In genomic region chr13:99425485-99426341, GRCh38 we compare ENCODE assay signal across 9 cellular contexts.
DNase-seq lines count a peak whose midpoint lies in the region; ATAC-seq and TF ChIP-seq lines count a peak whose summit lies in the region.
"Had no signal": no experiment of that assay in that cellular context is flagged by ENCODE, and none has a peak within 500 bp of the region (broad histone marks: within the 10 kb centered on the region; RNA-seq: fewer than 3 reads in every experiment).

No MANE protein-coding gene starts in this region.

- H3K4me3 ChIP-seq in DND-41 (ENCODE audit: low read depth in 1 of 2, low read length in 2 of 2) = peak overlapping the region in 1 of 2 experiments; percentile 26; a peak in 1 of 4 replicates
- no peak overlapping the region for H3K4me3 ChIP-seq in dorsolateral prefrontal cortex

- peak overlapping the region; percentile 97 for H3K27ac ChIP-seq in DND-41 (ENCODE audit: low read length)
- no peak overlapping the region for H3K27ac ChIP-seq in dorsolateral prefrontal cortex

- H2AFZ ChIP-seq in DND-41 (ENCODE audit: low read depth, low read length) = peak overlapping the region; percentile 57

- peak; percentile 87 for ATAC-seq in DND-41 (ENCODE audit: insufficient read depth, low read depth)
- ATAC-seq in GM19468 (IDR thresholded peaks at IDR 0.05; ENCODE audit: extremely low read depth, unreplicated experiment) = peak; percentile 53
- peak; percentile 63 for ATAC-seq in HG03442 (IDR thresholded peaks at IDR 0.05; ENCODE audit: unreplicated experiment)
- ATAC-seq in naive thymus-derived CD8-positive, alpha-beta T cell = peak; percentile 67 to 74

- H3K27me3 Mint-ChIP-seq in activated CD4-positive, alpha-beta memory T cell treated with anti-CD3 and anti-CD28 coated beads for 36 hours = no peaks in the 10 kb centered on the region
- no peaks in the 10 kb centered on the region for H3K27me3 Mint-ChIP-seq in naive thymus-derived CD8-positive, alpha-beta T cell

- H3K4me1 ChIP-seq in DND-41 (ENCODE audit: insufficient read depth, low read length) = peaks cover 49% of the 10 kb centered on the region

- H3K27me3 ChIP-seq in DND-41 (ENCODE audit: insufficient read depth, low read length, poor library complexity) = no peaks in the 10 kb centered on the region
- H3K27me3 ChIP-seq in dorsolateral prefrontal cortex = peaks cover 0 to 8% (median 0%) of the 10 kb centered on the region in 45 donors

- CTCF ChIA-PET in activated CD4-positive, alpha-beta memory T cell treated with anti-CD3 and anti-CD28 coated beads for 36 hours (lab: Charles Lee) = interaction anchor here (0.6 to 4.8 kb wide), 6 partner anchors 11 to 249 kb away, joined by 3 to 36 read pairs (median 4); no protein-coding TSS in a partner anchor

- H3K79me2 ChIP-seq in DND-41 (ENCODE audit: insufficient read depth, low read length) = no peaks in the 10 kb centered on the region

- H3K36me3 ChIP-seq in DND-41 (ENCODE audit: insufficient read depth, low read length) = no peaks in the 10 kb centered on the region

- no peaks in the 10 kb centered on the region for H3K36me3 Mint-ChIP-seq in activated CD4-positive, alpha-beta memory T cell treated with anti-CD3 and anti-CD28 coated beads for 36 hours
- no peaks in the 10 kb centered on the region for H3K36me3 Mint-ChIP-seq in naive thymus-derived CD8-positive, alpha-beta T cell

- H3K9me3 ChIP-seq in DND-41 (ENCODE audit: insufficient read depth, low read length, severe bottlenecking) = no peaks in the 10 kb centered on the region

- H3K4me2 ChIP-seq in DND-41 (ENCODE audit: insufficient read depth, low read length) = peak overlapping the region; percentile 49

- H3K9ac ChIP-seq in DND-41 (ENCODE audit: low read depth, low read length) = peak overlapping the region; percentile 44

- TF ChIP-seq CTCF in DND-41 (IDR thresholded peaks at IDR 0.05; ENCODE audit: borderline replicate concordance, extremely low read depth, low read length, poor library complexity, severe bottlenecking) (no peak), dorsolateral prefrontal cortex (IDR thresholded peaks at IDR 0.05 in 54 of 56, conservative IDR thresholded peaks at IDR 0.05 in 2 of 56; ENCODE audit: low read depth in 1 of 56, partially characterized antibody in 56 of 56) (no peak)

- no peaks in the 10 kb centered on the region for H4K20me1 ChIP-seq in DND-41 (ENCODE audit: insufficient read depth, low read length)

- intact Hi-C loops in activated CD4-positive, alpha-beta memory T cell treated with anti-CD3 and anti-CD28 coated beads for 36 hours (cut with micrococcal nuclease) = loop anchor here (1.0 kb wide), 1 partner anchor 9 kb away; no protein-coding TSS in a partner anchor
- intact Hi-C loops in dorsolateral prefrontal cortex (cut with DNase I) = no loop called here

- peak overlapping the region; percentile 85 for H3K27ac Mint-ChIP-seq in activated CD4-positive, alpha-beta memory T cell treated with anti-CD3 and anti-CD28 coated beads for 36 hours
- peak overlapping the region; percentile 88 to 98 (median 94) for H3K27ac Mint-ChIP-seq in naive thymus-derived CD8-positive, alpha-beta T cell

- DNase-seq in DND-41 (peak; percentile 88), NCI-H226 (no peak), dorsolateral prefrontal cortex (no peak), SK-N-DZ (ENCODE audit: low spot score) (no peak)
- peak; percentile 72 for DNase-seq in activated CD4-positive, alpha-beta memory T cell treated with anti-CD3 and anti-CD28 coated beads for 36 hours
- DNase-seq in naive thymus-derived CD8-positive, alpha-beta T cell = peak in 9 of 10 donors; percentile 37 to 82 (median 50)
- DNase-seq: left cardiac atrium had no signal

- peak overlapping the region; percentile 56 for H3K4me3 Mint-ChIP-seq in activated CD4-positive, alpha-beta memory T cell treated with anti-CD3 and anti-CD28 coated beads for 36 hours
- H3K4me3 Mint-ChIP-seq in naive thymus-derived CD8-positive, alpha-beta T cell = peak overlapping the region; percentile 56 to 83 (median 77)

- H3K9me3 Mint-ChIP-seq in activated CD4-positive, alpha-beta memory T cell treated with anti-CD3 and anti-CD28 coated beads for 36 hours = no peaks in the 10 kb centered on the region
- H3K9me3 Mint-ChIP-seq in naive thymus-derived CD8-positive, alpha-beta T cell = peaks cover 0 to 1% (median 0%) of the 10 kb centered on the region in 9 donors

- POLR2A ChIA-PET in activated CD4-positive, alpha-beta memory T cell treated with anti-CD3 and anti-CD28 coated beads for 36 hours (lab: Charles Lee) = interaction anchor here (0.9 to 1.5 kb wide), 2 partner anchors 8 to 122 kb away, joined by 3 to 5 read pairs; no protein-coding TSS in a partner anchor
- POLR2A ChIA-PET in naive thymus-derived CD8-positive, alpha-beta T cell (lab: Charles Lee) = interaction anchor here (0.6 to 3.1 kb wide), 11 partner anchors 9 to 76 kb away, joined by 3 to 33 read pairs (median 4); no protein-coding TSS in a partner anchor

- peaks cover 56% of the 10 kb centered on the region for H3K4me1 Mint-ChIP-seq in activated CD4-positive, alpha-beta memory T cell treated with anti-CD3 and anti-CD28 coated beads for 36 hours (ENCODE audit: low read depth)
- peaks cover 41 to 66% (median 64%) of the 10 kb centered on the region in 4 donors for H3K4me1 Mint-ChIP-seq in naive thymus-derived CD8-positive, alpha-beta T cell

Comparison
In these comparisons a context has a peak if more than half of its experiments do, and no peak if none do; other contexts are left out.
1. DNase-seq: peak in DND-41 (single experiment), activated CD4-positive, alpha-beta memory T cell treated with anti-CD3 and anti-CD28 coated beads for 36 hours (single experiment) and naive thymus-derived CD8-positive, alpha-beta T cell (9 of 10); none in NCI-H226 (single experiment), dorsolateral prefrontal cortex (0 of 10) and SK-N-DZ (single experiment).
2. Peak in every context shown above with its lines, with median percentiles within 50 percentile points of each other: ATAC-seq.